In the genomic region with DNA sequence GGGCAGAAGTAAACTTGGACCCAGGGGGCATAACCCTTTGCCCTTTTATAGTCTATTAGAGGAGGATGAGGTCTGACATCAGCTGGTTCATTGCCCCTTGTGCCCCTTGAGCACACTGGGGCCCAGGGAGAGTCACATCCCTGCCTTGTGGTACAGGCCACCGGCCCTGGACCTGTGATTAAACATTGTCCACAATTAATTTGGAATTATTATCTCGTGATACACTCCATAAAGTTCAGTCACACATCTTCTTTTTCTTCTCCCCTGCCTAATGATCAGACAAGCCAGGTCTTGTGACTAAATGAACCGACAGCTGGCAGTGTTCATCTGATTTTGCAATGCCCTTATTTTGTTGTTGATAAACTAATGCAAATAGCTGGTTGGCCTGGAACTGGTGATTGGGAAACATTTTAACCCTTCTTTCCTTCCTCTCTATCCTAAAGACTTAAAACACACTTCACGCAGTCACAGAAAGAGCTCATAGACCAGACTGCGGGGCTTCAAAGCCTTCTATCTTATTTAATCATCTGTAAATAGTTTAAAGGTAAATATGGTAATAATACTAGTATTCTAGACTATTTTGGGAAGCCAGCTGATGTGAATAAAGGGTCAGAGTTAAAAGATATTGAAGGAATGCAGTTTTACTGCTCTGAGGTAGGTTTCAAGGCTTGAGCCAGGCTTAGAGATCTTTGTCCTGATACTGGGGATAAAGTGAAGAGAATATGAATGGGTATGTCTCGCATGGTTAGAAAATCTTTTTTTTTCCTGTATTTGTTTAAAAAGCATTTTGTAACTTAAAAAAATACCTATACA, we compare ENCODE assay signal across 14 cellular contexts. TPM values are rescaled to one million over a fixed set of nuclear protein-coding genes. Genes with fewer than 3 reads are reported as not detected.
DNase-seq lines count a peak whose midpoint lies in the region; ATAC-seq and TF ChIP-seq lines count a peak whose summit lies in the region.
"Had no signal": no experiment of that assay in that cellular context is flagged by ENCODE, and none has a peak within 500 bp of the region (broad histone marks: within the 10 kb centered on the region; RNA-seq: fewer than 3 reads in every experiment).

No MANE protein-coding gene starts in this region.

- TF ChIP-seq CTCF in H9 (conservative IDR thresholded peaks at IDR 0.05), result no peak

- H3K27ac Mint-ChIP-seq in H9, result no peak overlapping the region

- no peak overlapping the region for H2AFZ ChIP-seq in H9 (ENCODE audit: low read length)

- peak; percentile 71 for ATAC-seq in Right ventricle myocardium superior (ENCODE audit: poor library complexity)
- ATAC-seq: Panc1 had no signal

- H3K9me3 ChIP-seq in skeletal muscle satellite cell (replicated peaks; ENCODE audit: low read length) (no peaks in the 10 kb centered on the region), H9 (ENCODE audit: control insufficient read depth, low read depth, low read length) (no peaks in the 10 kb centered on the region), HAP-1 (no peaks in the 10 kb centered on the region)

- WGBS in adipose tissue, 3 donors, result 25 to 55% (median 40%) methylated on average over 6 of the region's 6 CpGs
- no CpG with 5 or more reads among the region's 6 CpGs for WGBS in H9 (ENCODE audit: extremely low coverage, insufficient read length, low lambda C conversion rate)

- no peaks in the 10 kb centered on the region for H3K79me1 ChIP-seq in H9 (ENCODE audit: insufficient read depth, low read depth, low read length, poor library complexity, severe bottlenecking)

- no peaks in the 10 kb centered on the region for H3K4me1 Mint-ChIP-seq in H9

- H2BK120ac ChIP-seq in H9 (ENCODE audit: low read depth, low read length, poor library complexity, severe bottlenecking), result no peak overlapping the region

- H2BK20ac ChIP-seq in H9 (ENCODE audit: low read depth, low read length, poor library complexity, severe bottlenecking), result no peak overlapping the region

- no peak overlapping the region for H3K4me3 Mint-ChIP-seq in H9

- H2BK15ac ChIP-seq in H9 (ENCODE audit: low read depth, low read length), result no peak overlapping the region

- H3K27me3 ChIP-seq in skeletal muscle satellite cell (ENCODE audit: control insufficient read depth, insufficient read depth, low read length), result no peaks in the 10 kb centered on the region
- no peaks in the 10 kb centered on the region for H3K27me3 ChIP-seq in H9 (ENCODE audit: insufficient read depth, low read length)
- no peaks in the 10 kb centered on the region for H3K27me3 ChIP-seq in HAP-1 (ENCODE audit: low read depth)

- no peaks in the 10 kb centered on the region for H3K23me2 ChIP-seq in H9 (ENCODE audit: insufficient read length, low read depth, low read length, poor library complexity, severe bottlenecking)

- no peak overlapping the region for H2BK12ac ChIP-seq in H9 (ENCODE audit: insufficient read length, low read depth, low read length)

- no peaks in the 10 kb centered on the region; a peak in 1 of 5 replicates for H3K9me3 Mint-ChIP-seq in H9

- peak overlapping the region; percentile 10 for H3K27ac ChIP-seq in adipose tissue (ENCODE audit: low read depth, low read length)
- H3K27ac ChIP-seq in H9 (ENCODE audit: insufficient read length, low read depth, low read length), result no peak overlapping the region

- no peak overlapping the region for H3K4ac ChIP-seq in H9 (ENCODE audit: low read depth, low read length)

- no peaks in the 10 kb centered on the region for H3K27me3 Mint-ChIP-seq in H9 (ENCODE audit: low read depth)

- H3K36me3 ChIP-seq in skeletal muscle satellite cell (ENCODE audit: insufficient read depth, low read length) (peaks cover 64% of the 10 kb centered on the region), HAP-1 (replicated peaks) (no peaks in the 10 kb centered on the region)

- H4K20me1 ChIP-seq in H9 (ENCODE audit: control insufficient read depth, insufficient read depth, insufficient read length), result no peaks in the 10 kb centered on the region

- H3K56ac ChIP-seq in H9 (ENCODE audit: insufficient read length, low read depth, low read length), result no peak overlapping the region

- no peaks in the 10 kb centered on the region for H3K79me2 ChIP-seq in H9 (ENCODE audit: insufficient read depth, low read length)

- H3T11ph ChIP-seq in H9 (ENCODE audit: low read length), result no peak overlapping the region

- H3K18ac ChIP-seq in H9 (ENCODE audit: insufficient read length, low read depth, low read length), result no peak overlapping the region

- H2BK5ac ChIP-seq in H9 (ENCODE audit: insufficient read length, low read length), result no peak overlapping the region

- in situ Hi-C loops in HAP-1 (cut with MboI; ENCODE audit: low sequenced_read_pairs), result no loop called here

- H3K4me1 ChIP-seq in skeletal muscle satellite cell (ENCODE audit: control insufficient read depth, insufficient read depth, low read length) (peaks cover 12% of the 10 kb centered on the region), H9 (ENCODE audit: insufficient read depth, low read length) (no peaks in the 10 kb centered on the region), HAP-1 (no peaks in the 10 kb centered on the region)

- H4K91ac ChIP-seq in H9 (ENCODE audit: insufficient read length, low read depth, low read length), result no peak overlapping the region

- DNase-seq in EH (ENCODE audit: low read depth) (peak; percentile 25), Right ventricle myocardium superior (no peak), pons (ENCODE audit: low spot score) (no peak), NCI-H2171 treated with DMSO at 0.1 percent for 48 hours (lab: John Stamatoyannopoulos, UW) (no peak), H9 (no peak), HAP-1 (ENCODE audit: low spot score in 2 of 2) (no peak)
- DNase-seq: activated CD4-positive, CD25-positive, alpha-beta regulatory T cell treated with anti-CD3 and anti-CD28 coated beads, Interleukin-2, amount 50 U/mL, for 72 hours; activated naive CD4-positive, alpha-beta T cell treated with Interleukin-2 at 50 U/mL for 16 hours; Calu3; NCI-H1048; stimulated activated CD4-positive, alpha-beta T cell treated with anti-CD3 and anti-CD28 coated beads, Interleukin-15, amount 100 ng/mL, for 24 hours had no signal

- no peak overlapping the region for H2AK5ac ChIP-seq in H9 (ENCODE audit: insufficient read length, low read length)

- H4K5ac ChIP-seq in H9 (ENCODE audit: insufficient read length, low read depth, low read length), result no peak overlapping the region

- intact Hi-C loops in Right ventricle myocardium superior (cut with DNase I), result no loop called here

- H3K4me3 ChIP-seq in skeletal muscle satellite cell (ENCODE audit: low read length) (no peak overlapping the region), HAP-1 (no peak overlapping the region)

- no peak overlapping the region for H3K14ac ChIP-seq in H9 (ENCODE audit: insufficient read depth, low read length)

- H4K8ac ChIP-seq in H9 (replicated peaks; ENCODE audit: insufficient read length, low read depth, low read length), result no peak overlapping the region

- no peaks in the 10 kb centered on the region for H3K36me3 Mint-ChIP-seq in H9 (ENCODE audit: insufficient read depth in 1 of 3, low read depth in 3 of 3)

- H3K9ac ChIP-seq in skeletal muscle satellite cell (ENCODE audit: low read depth, low read length) (peak overlapping the region; percentile 37), H9 (ENCODE audit: extremely low read depth, insufficient read length, low read length) (no peak overlapping the region)

- no peak overlapping the region for H3K23ac ChIP-seq in H9 (ENCODE audit: insufficient read length, low read depth, low read length)

- H3K4me2 ChIP-seq in skeletal muscle satellite cell (ENCODE audit: low read length) (no peak overlapping the region), H9 (ENCODE audit: insufficient read depth, insufficient read length, low read length) (no peak overlapping the region)

RNA-seq across cellular contexts. Expression of a gene that starts 13.4 kb away (rescaled TPM):
- 100 to 1,000 TPM in 2 of 3 donors, 10 to 100 TPM in 1; 20.6 to 285 (median 128) TPM for polyA plus RNA-seq in adipose tissue
- total RNA-seq in Right ventricle myocardium superior, result 21.1 TPM
- total RNA-seq in skeletal muscle satellite cell (2012; rRNA removed), result 74.3 and 83.0 TPM in 2 replicates
- 0.39 and 0.46 TPM in 2 replicates for total RNA-seq in H9 (2021)

RNA-seq across cellular contexts. Expression of a gene that starts 30.9 kb away (rescaled TPM):
- under 1 TPM; 0.10 to 0.91 (median 0.67) TPM for polyA plus RNA-seq in adipose tissue
- total RNA-seq in Right ventricle myocardium superior, result not detected
- total RNA-seq in skeletal muscle satellite cell (2012; rRNA removed), result 0.66 and 1.5 TPM in 2 replicates
- not detected in 2 replicates for total RNA-seq in H9 (2021)

Comparison
In these comparisons a context has a peak if more than half of its experiments do, and no peak if none do; other contexts are left out.
1. RNA of a gene that starts 13.4 kb away (total RNA-seq): 21.1 TPM in Right ventricle myocardium superior (single experiment); 0.39 to 0.46 TPM in H9; every median in the first group is over 10 times any median in the second.